ENCODE assay signal across 8 cellular contexts in the genomic region with DNA sequence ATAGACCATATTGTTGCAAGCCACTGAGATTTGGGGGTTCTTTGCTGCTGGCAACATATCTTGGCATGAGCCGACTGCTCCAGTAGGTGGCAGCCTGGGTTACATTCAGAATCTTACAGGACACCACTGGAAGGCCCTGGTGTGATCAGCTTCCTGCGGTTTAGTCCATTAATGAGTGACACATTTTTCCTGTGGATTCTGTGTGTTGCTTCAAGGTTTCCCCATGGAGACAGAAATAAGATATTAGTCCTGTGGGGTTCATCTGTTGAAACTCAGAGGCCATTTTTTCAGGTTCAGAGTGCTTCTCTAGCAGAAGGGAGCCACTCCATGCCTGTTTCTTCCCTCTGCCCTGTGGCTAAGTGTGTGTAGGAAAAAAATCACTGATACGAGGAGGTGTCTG.
A peak's percentile ranks its signal among the peaks of the same experiment; 100 is the strongest.
DNase-seq lines count a peak whose midpoint lies in the region; ATAC-seq and TF ChIP-seq lines count a peak whose summit lies in the region.

No MANE protein-coding gene starts in this region.

- no peaks in the 10 kb centered on the region for H3K4me1 ChIP-seq in left lung

- peak; percentile 42 for DNase-seq in NCI-H2196 (lab: John Stamatoyannopoulos, UW; ENCODE audit: unreplicated experiment)
- no peak for DNase-seq in NCI-H2196 treated with DMSO at 0.1 percent for 48 hours (lab: John Stamatoyannopoulos, UW; ENCODE audit: unreplicated experiment)
- DNase-seq in NCI-H526 treated with DMSO at 0.1 percent for 48 hours (lab: John Stamatoyannopoulos, UW): peak; percentile 34
- peak; percentile 38 for DNase-seq in brain pericyte (ENCODE audit: low read depth, low spot score)
- no peak for DNase-seq in left lung
- DNase-seq in effector CD8-positive, alpha-beta T cell (lab: John Stamatoyannopoulos, UW): no peak

- H3K27me3 ChIP-seq in left lung: no peaks in the 10 kb centered on the region

- H3K4me3 ChIP-seq in left lung: no peak overlapping the region

- intact Hi-C loops in left lung (cut with DNase I): no loop called here

- no peak overlapping the region for H3K27ac ChIP-seq in left lung

- H3K36me3 ChIP-seq in left lung: no peaks in the 10 kb centered on the region

- peak; percentile 33 to 48 for TF ChIP-seq CTCF in left lung (IDR thresholded peaks at IDR 0.05)

- peak; percentile 83 for ATAC-seq in GM19397 (IDR thresholded peaks at IDR 0.05; ENCODE audit: unreplicated experiment)
- peak; percentile 76 for ATAC-seq in HG03280 (IDR thresholded peaks at IDR 0.05; ENCODE audit: unreplicated experiment)
- ATAC-seq in left lung: peak; percentile 79

- no peaks in the 10 kb centered on the region for H3K9me3 ChIP-seq in left lung

Comparison
In these comparisons a context has a peak if more than half of its experiments do, and no peak if none do; other contexts are left out.
1. DNase-seq: peak in NCI-H2196 (single experiment), NCI-H526 treated with DMSO at 0.1 percent for 48 hours (single experiment) and brain pericyte (single experiment); none in NCI-H2196 treated with DMSO at 0.1 percent for 48 hours (single experiment), left lung (0 of 2) and effector CD8-positive, alpha-beta T cell (single experiment).
2. Peak in every context shown above with its lines, with median percentiles within 50 percentile points of each other: ATAC-seq.